In the genomic region with DNA sequence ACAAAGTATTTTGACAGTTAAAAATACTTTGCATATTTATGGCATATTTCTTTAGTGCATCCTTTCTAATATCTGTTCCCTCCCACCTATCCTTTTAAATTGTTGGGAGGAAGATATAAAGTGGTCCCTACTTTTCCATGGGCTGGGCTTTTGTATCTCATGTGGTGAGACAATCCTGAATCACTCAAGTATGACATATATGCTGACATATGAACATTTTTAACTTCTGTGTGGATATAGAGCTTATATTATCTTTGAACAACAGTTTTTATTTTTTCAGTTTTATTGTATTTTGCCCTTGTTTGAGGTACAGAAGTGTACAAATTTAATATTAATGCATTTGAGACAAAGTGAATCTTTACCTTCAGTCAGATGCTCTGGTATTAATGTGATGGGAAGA, we compare ENCODE assay signal across 17 cellular contexts. TPM values are rescaled to one million over a fixed set of nuclear protein-coding genes. Genes with fewer than 3 reads are reported as not detected.
DNase-seq lines count a peak whose midpoint lies in the region; ATAC-seq and TF ChIP-seq lines count a peak whose summit lies in the region.
"Had no signal": no experiment of that assay in that cellular context is flagged by ENCODE, and none has a peak within 500 bp of the region (broad histone marks: within the 10 kb centered on the region; RNA-seq: fewer than 3 reads in every experiment).

No MANE protein-coding gene starts in this region.

- no peak overlapping the region for H3K4me3 Mint-ChIP-seq in stimulated activated naive B cell treated with anti-CD40 and anti-IgM and Interleukin-4, amounts not matched to agents 10 μg/mL and 1 μg/mL and 100 μg/mL, for 72 hours
- H3K4me3 Mint-ChIP-seq: activated B cell treated with CpG ODN at 0.5 μM for 24 hours had no signal

- H3K27me3 ChIP-seq in GM23248 (replicated peaks; ENCODE audit: insufficient read depth) (no peaks in the 10 kb centered on the region), parathyroid adenoma (ENCODE audit: control insufficient read depth, insufficient read depth, low read length) (no peaks in the 10 kb centered on the region)
- H3K27me3 ChIP-seq: foreskin keratinocyte, stomach had no signal

- peak overlapping the region; percentile 78 for H3K4me3 ChIP-seq in GM23248
- peak overlapping the region; percentile 4 for H3K4me3 ChIP-seq in OCI-LY7 (ENCODE audit: low read depth, low read length, poor library complexity, severe bottlenecking)
- H3K4me3 ChIP-seq in epithelial cell of esophagus (ENCODE audit: low read length) = peak overlapping the region; percentile 2
- H3K4me3 ChIP-seq in parathyroid adenoma (ENCODE audit: low read depth, low read length) = no peak overlapping the region

- H4K20me1 ChIP-seq in GM23248 (ENCODE audit: insufficient read depth) (peaks cover 21% of the 10 kb centered on the region; the same call in 1 of the 2 replicates), OCI-LY7 (ENCODE audit: insufficient read depth, low read length) (peaks cover 7% of the 10 kb centered on the region; the same call in 1 of the 2 replicates)

- no peaks in the 10 kb centered on the region for H3K27me3 Mint-ChIP-seq in stimulated activated naive B cell treated with anti-CD40 and anti-IgM and Interleukin-4, amounts not matched to agents 10 μg/mL and 1 μg/mL and 100 μg/mL, for 72 hours
- H3K27me3 Mint-ChIP-seq: activated B cell treated with CpG ODN at 0.5 μM for 24 hours had no signal

- peaks cover 41% of the 10 kb centered on the region for H3K36me3 ChIP-seq in GM23248 (ENCODE audit: low read depth)
- peaks cover 58% of the 10 kb centered on the region for H3K36me3 ChIP-seq in OCI-LY7 (ENCODE audit: insufficient read depth, low read length)
- no peaks in the 10 kb centered on the region for H3K36me3 ChIP-seq in parathyroid adenoma (ENCODE audit: control insufficient read depth, insufficient read depth, low read length)

- no peak overlapping the region for H3K27ac Mint-ChIP-seq in stimulated activated naive B cell treated with anti-CD40 and anti-IgM and Interleukin-4, amounts not matched to agents 10 μg/mL and 1 μg/mL and 100 μg/mL, for 72 hours
- H3K27ac Mint-ChIP-seq: activated B cell treated with CpG ODN at 0.5 μM for 24 hours had no signal

- H3K4me1 ChIP-seq in GM23248 (ENCODE audit: insufficient read depth) (peaks cover 20% of the 10 kb centered on the region), OCI-LY7 (ENCODE audit: insufficient read depth, low read length, poor library complexity, severe bottlenecking) (peaks cover 31% of the 10 kb centered on the region), parathyroid adenoma (no peaks in the 10 kb centered on the region)

- peaks cover 7 to 14% of the 10 kb centered on the region in 2 donors for H3K36me3 Mint-ChIP-seq in stimulated activated naive B cell treated with anti-CD40 and anti-IgM and Interleukin-4, amounts not matched to agents 10 μg/mL and 1 μg/mL and 100 μg/mL, for 72 hours

- H3K9ac ChIP-seq in GM23248 = 0 out of 2 replicates have a peak overlapping the region, but pooled peaks have one; percentile 9
- H3K9ac ChIP-seq in parathyroid adenoma = no peak overlapping the region

- no peaks in the 10 kb centered on the region for H3K9me3 Mint-ChIP-seq in stimulated activated naive B cell treated with anti-CD40 and anti-IgM and Interleukin-4, amounts not matched to agents 10 μg/mL and 1 μg/mL and 100 μg/mL, for 72 hours
- H3K9me3 Mint-ChIP-seq: activated B cell treated with CpG ODN at 0.5 μM for 24 hours; activated T-helper 2 cell treated with anti-CD3 and anti-CD28 coated beads, Interferon-gamma antibody, Interleukin-2, Interleukin-4, amounts not matched to agents 10 μg/mL and 5 μg/mL and 100 μg/mL, durations not matched to agents 14 hours and 24 hours and 36 hours had no signal

- DNase-seq in GM23248 = no peak
- no peak for DNase-seq in OCI-LY7 (ENCODE audit: low spot score)
- DNase-seq in epithelial cell of esophagus (ENCODE audit: low read depth) = no peak
- DNase-seq in stimulated activated naive B cell treated with anti-CD40 and anti-IgM and Interleukin-4, amounts not matched to agents 10 μg/mL and 1 μg/mL and 100 μg/mL, for 72 hours = no peak
- DNase-seq in KG1 (lab: John Stamatoyannopoulos, UW) = no peak
- DNase-seq: activated B cell treated with CpG ODN at 0.5 μM for 24 hours; caudate nucleus; DMS53; foreskin keratinocyte; NCI-H510A; occipital lobe; Right ventricle myocardium superior; stimulated activated CD4-positive, alpha-beta T cell treated with anti-CD3 and anti-CD28 coated beads, Interleukin-2, amount 100 ng/mL, for 48 hours; stomach had no signal

- H2AFZ ChIP-seq in GM23248 = no peak overlapping the region
- H2AFZ ChIP-seq in OCI-LY7 (ENCODE audit: low read length) = no peak overlapping the region
- H2AFZ ChIP-seq in parathyroid adenoma = no peak overlapping the region

- H3K79me2 ChIP-seq in GM23248 (ENCODE audit: insufficient read depth) (peaks cover 76% of the 10 kb centered on the region), OCI-LY7 (ENCODE audit: insufficient read depth, low read depth, low read length) (peaks cover 68% of the 10 kb centered on the region), parathyroid adenoma (peaks cover 18% of the 10 kb centered on the region)

- no peak for ATAC-seq in HG03378 (IDR thresholded peaks at IDR 0.05; ENCODE audit: unreplicated experiment)
- no peak for ATAC-seq in stimulated activated naive B cell treated with anti-CD40 and anti-IgM and Interleukin-4, amounts not matched to agents 10 μg/mL and 1 μg/mL and 100 μg/mL, for 72 hours (replicated peaks)
- ATAC-seq: foreskin keratinocyte had no signal

- no peaks in the 10 kb centered on the region for H3K9me2 ChIP-seq in GM23248 (ENCODE audit: insufficient read depth)
- no peaks in the 10 kb centered on the region for H3K9me2 ChIP-seq in OCI-LY7 (ENCODE audit: insufficient read depth, low read length)

- in situ Hi-C loops in GM23248 (cut with MboI) = no loop called here

- POLR2A ChIA-PET in OCI-LY7 (lab: Charles Lee) = interaction anchor here (1.5 kb wide), 1 partner anchor 329 kb away, joined by 3 read pairs; the partner anchor contains the start of gene MPHOSPH8

- CTCF ChIA-PET in OCI-LY7 (lab: Charles Lee; ENCODE audit: unreplicated experiment) = no interaction called here

- peak overlapping the region; percentile 93 for H3K4me2 ChIP-seq in GM23248 (ENCODE audit: unreplicated experiment)
- peak overlapping the region; percentile 99 for H3K4me2 ChIP-seq in OCI-LY7 (ENCODE audit: low read length)
- H3K4me2 ChIP-seq in parathyroid adenoma (ENCODE audit: low read length) = no peak overlapping the region

- intact Hi-C loops in OCI-LY7 (cut with micrococcal nuclease; ENCODE audit: unreplicated experiment) = no loop called here

- peaks cover 14 to 30% of the 10 kb centered on the region in 2 donors for H3K4me1 Mint-ChIP-seq in stimulated activated naive B cell treated with anti-CD40 and anti-IgM and Interleukin-4, amounts not matched to agents 10 μg/mL and 1 μg/mL and 100 μg/mL, for 72 hours

- BruUV-seq in OCI-LY7 (replicated peaks; lab: Mats Ljungman, UMichigan) = no TSS peak

- TF ChIP-seq CTCF in OCI-LY7 (conservative IDR thresholded peaks at IDR 0.05; ENCODE audit: low read length) (no peak), epithelial cell of esophagus (IDR thresholded peaks at IDR 0.05; ENCODE audit: insufficient read depth, low read depth, low read length, missing control alignments) (no peak), parathyroid adenoma (IDR thresholded peaks at IDR 0.05) (no peak)

- H3K27ac ChIP-seq in GM23248 (no peak overlapping the region), OCI-LY7 (ENCODE audit: low read depth, low read length, poor library complexity, severe bottlenecking) (no peak overlapping the region), parathyroid adenoma (peak overlapping the region; percentile 11)
- H3K27ac ChIP-seq: foreskin keratinocyte had no signal

- peaks cover 12% of the 10 kb centered on the region; the same call in 1 of the 2 replicates for H3F3A ChIP-seq in GM23248 (ENCODE audit: insufficient read depth)

- H3K9me3 ChIP-seq in GM23248 (ENCODE audit: low read depth) (no peaks in the 10 kb centered on the region), OCI-LY7 (ENCODE audit: low read length) (no peaks in the 10 kb centered on the region), parathyroid adenoma (ENCODE audit: control insufficient read depth, low read length) (no peaks in the 10 kb centered on the region)
- H3K9me3 ChIP-seq: stomach had no signal

RNA-seq across cellular contexts. Expression of gene ZMYM2, which starts 3.4 kb away (rescaled TPM):
- total RNA-seq in GM23248 (2014; rRNA removed; shearing (Covaris generic)) = 35.0 and 40.8 TPM in 2 replicates
- polyA plus RNA-seq in GM23248 (2016; fragmentation: Nextera tagmentation; extraction: Ambion mirVana) = 14.9 and 15.7 TPM in 2 replicates
- total RNA-seq in OCI-LY7 (2014; rRNA removed; shearing (Covaris generic)) = 50.4 and 59.9 TPM in 2 replicates
- 64.7 and 80.7 TPM in 2 replicates for total RNA-seq in OCI-LY7 (2022)
